In the genomic region with DNA sequence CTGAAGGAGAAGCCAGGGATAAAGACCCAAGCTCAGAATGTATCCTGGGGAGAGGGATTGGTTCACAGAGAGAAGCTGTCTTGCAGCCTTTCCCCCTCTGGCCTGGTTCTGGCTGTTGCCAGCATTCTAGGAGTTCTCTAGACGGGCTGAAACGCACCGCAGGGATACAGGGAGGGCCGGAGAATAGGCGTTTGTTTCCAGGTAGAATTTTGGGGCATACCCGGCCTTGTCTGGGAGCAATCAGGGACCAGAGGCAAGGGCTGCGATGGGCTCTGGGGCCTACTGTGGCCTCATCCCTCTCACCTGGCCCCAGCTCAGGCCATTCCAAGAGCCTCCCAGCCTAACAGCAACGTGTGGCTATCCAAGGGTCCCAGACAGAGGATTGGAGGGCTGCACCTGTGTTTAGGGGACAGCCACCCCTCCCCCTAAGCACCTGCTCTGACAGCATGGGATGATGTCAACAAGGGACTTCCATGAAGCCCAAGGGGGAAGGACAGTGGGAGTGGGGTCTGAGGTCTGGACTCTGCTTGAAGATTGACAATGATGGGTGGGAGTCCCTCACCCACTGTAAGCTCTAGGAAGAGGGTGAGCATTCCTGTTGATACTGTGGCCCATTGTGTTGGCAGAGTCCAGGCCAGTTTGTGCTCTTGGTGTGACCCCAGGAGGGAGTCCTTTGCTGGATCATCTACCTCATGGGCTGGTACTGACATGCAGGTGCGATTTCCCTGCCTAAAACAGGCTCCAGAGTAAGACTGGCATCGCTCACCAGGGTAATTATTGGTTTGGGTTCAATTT, we compare ENCODE assay signal across 12 cellular contexts. TPM values are rescaled to one million over a fixed set of nuclear protein-coding genes. Genes with fewer than 3 reads are reported as not detected.
DNase-seq lines count a peak whose midpoint lies in the region; ATAC-seq and TF ChIP-seq lines count a peak whose summit lies in the region.
"Had no signal": no experiment of that assay in that cellular context is flagged by ENCODE, and none has a peak within 500 bp of the region (broad histone marks: within the 10 kb centered on the region; RNA-seq: fewer than 3 reads in every experiment).

No MANE protein-coding gene starts in this region.

- H3K36me3 ChIP-seq in left ventricle myocardium inferior: no peaks in the 10 kb centered on the region
- H3K36me3 ChIP-seq in neural progenitor cell: no peaks in the 10 kb centered on the region
- H3K36me3 ChIP-seq in vagina: no peaks in the 10 kb centered on the region
- H3K36me3 ChIP-seq in PC-9 (ENCODE audit: low read depth): no peaks in the 10 kb centered on the region

- peaks cover 60% of the 10 kb centered on the region for H3K4me1 ChIP-seq in left ventricle myocardium inferior
- peaks cover 4% of the 10 kb centered on the region for H3K4me1 ChIP-seq in neural progenitor cell
- H3K4me1 ChIP-seq in vagina: peaks cover 42% of the 10 kb centered on the region
- H3K4me1 ChIP-seq in PC-9 (replicated peaks; ENCODE audit: insufficient read depth): no peaks in the 10 kb centered on the region
- H3K4me1 ChIP-seq: Caco-2 had no signal

- intact Hi-C loops in left ventricle myocardium inferior (cut with micrococcal nuclease) (loop anchor here (2.0 kb wide), 1 partner anchor 57 kb away; no protein-coding TSS in a partner anchor), Right ventricle myocardium superior (cut with DNase I) (loop anchor here (5.0 kb wide), 1 partner anchor 38 kb away; no protein-coding TSS in a partner anchor), vagina (cut with DNase I) (loop anchor here (5.0 kb wide), 1 partner anchor 38 kb away; no protein-coding TSS in a partner anchor), PC-9 (cut with micrococcal nuclease; ENCODE audit: unreplicated experiment) (loop anchor here (2.0 kb wide), 1 partner anchor 57 kb away; no protein-coding TSS in a partner anchor)

- H3F3A ChIP-seq in neural progenitor cell (ENCODE audit: low read depth) (no peaks in the 10 kb centered on the region), PC-9 (ENCODE audit: insufficient read depth, low read depth) (no peaks in the 10 kb centered on the region)

- peaks cover 2% of the 10 kb centered on the region for H3K36me3 Mint-ChIP-seq in chondrocyte (ENCODE audit: low read depth)
- no peaks in the 10 kb centered on the region for H3K36me3 Mint-ChIP-seq in neural progenitor cell
- H3K36me3 Mint-ChIP-seq: CD4-positive, CD25-positive, alpha-beta regulatory T cell had no signal

- H3K4me1 Mint-ChIP-seq in chondrocyte (ENCODE audit: low read depth) (peaks cover 13% of the 10 kb centered on the region), neural progenitor cell (peaks cover 36% of the 10 kb centered on the region)

- no peak for DNase-seq in left ventricle myocardium inferior
- DNase-seq in Right ventricle myocardium superior: no peak
- DNase-seq in chondrocyte (ENCODE audit: low spot score): peak; percentile 40
- no peak for DNase-seq in neural progenitor cell (ENCODE audit: low spot score)
- peak; percentile 79 to 85 for DNase-seq in vagina (ENCODE audit: extremely low spot score in 2 of 2)
- DNase-seq in T1000 (lab: John Stamatoyannopoulos, UW): no peak
- no peak for DNase-seq in PC-9
- DNase-seq: NCI-H1417 treated with DMSO at 0.1 percent for 48 hours, NCI-H2171 had no signal

- H2AFZ ChIP-seq in neural progenitor cell (replicated peaks): no peak overlapping the region
- H2AFZ ChIP-seq in PC-9: no peak overlapping the region

- no peaks in the 10 kb centered on the region for H3K9me2 ChIP-seq in PC-9 (ENCODE audit: insufficient read depth)

- H3K4me2 ChIP-seq in neural progenitor cell: no peak overlapping the region
- H3K4me2 ChIP-seq in PC-9: no peak overlapping the region

- H4K20me1 ChIP-seq in neural progenitor cell (ENCODE audit: low read depth): no peaks in the 10 kb centered on the region
- H4K20me1 ChIP-seq in PC-9 (ENCODE audit: insufficient read depth): no peaks in the 10 kb centered on the region

- no peak for TF ChIP-seq POLR2A in vagina (IDR thresholded peaks at IDR 0.05)

- no peak overlapping the region for H3K4me3 Mint-ChIP-seq in chondrocyte (ENCODE audit: unreplicated experiment)
- H3K4me3 Mint-ChIP-seq in neural progenitor cell: no peak overlapping the region

- CTCF ChIA-PET in PC-9 (lab: Charles Lee): interaction anchor here (0.5 to 1.4 kb wide), 6 partner anchors 27 to 628 kb away, joined by 3 to 10 read pairs (median 4); no protein-coding TSS in a partner anchor

- no peak for ATAC-seq in Right ventricle myocardium superior (ENCODE audit: poor library complexity)
- ATAC-seq in HG02884 (IDR thresholded peaks at IDR 0.05; ENCODE audit: unreplicated experiment): no peak

- H3K27ac Mint-ChIP-seq in chondrocyte (ENCODE audit: unreplicated experiment) (no peak overlapping the region), neural progenitor cell (peak overlapping the region; percentile 77)

- H3K27ac ChIP-seq in left ventricle myocardium inferior (replicated peaks) (peak overlapping the region; percentile 43), neural progenitor cell (no peak overlapping the region), vagina (peak overlapping the region; percentile 74), PC-9 (no peak overlapping the region)

- peaks cover 17% of the 10 kb centered on the region for H3K27me3 ChIP-seq in left ventricle myocardium inferior (ENCODE audit: low read depth)
- peaks cover 18% of the 10 kb centered on the region for H3K27me3 ChIP-seq in neural progenitor cell
- H3K27me3 ChIP-seq in vagina: no peaks in the 10 kb centered on the region
- 0 out of 2 replicates have a peak, but pooled peaks cover 5% of the 10 kb centered on the region for H3K27me3 ChIP-seq in PC-9 (ENCODE audit: insufficient read depth, low read depth)

- TF ChIP-seq CTCF in left ventricle myocardium inferior (IDR thresholded peaks at IDR 0.05; ENCODE audit: borderline replicate concordance): no peak
- TF ChIP-seq CTCF in chondrocyte (IDR thresholded peaks at IDR 0.05): no peak
- TF ChIP-seq CTCF in neural progenitor cell (IDR thresholded peaks at IDR 0.05): no peak
- no peak for TF ChIP-seq CTCF in vagina (IDR thresholded peaks at IDR 0.05)
- TF ChIP-seq CTCF in PC-9 (conservative IDR thresholded peaks at IDR 0.05): no peak

- H3K4me3 ChIP-seq in left ventricle myocardium inferior: no peak overlapping the region
- H3K4me3 ChIP-seq in neural progenitor cell: no peak overlapping the region
- H3K4me3 ChIP-seq in vagina: no peak overlapping the region
- no peak overlapping the region for H3K4me3 ChIP-seq in PC-9

- H3K27me3 Mint-ChIP-seq in chondrocyte (ENCODE audit: low read depth) (peaks cover 45% of the 10 kb centered on the region), neural progenitor cell (ENCODE audit: insufficient read depth, low read depth) (peaks cover 5% of the 10 kb centered on the region)

- H3K9me3 Mint-ChIP-seq in chondrocyte (ENCODE audit: low read depth): no peaks in the 10 kb centered on the region
- H3K9me3 Mint-ChIP-seq in neural progenitor cell: peaks cover 3% of the 10 kb centered on the region

- no TSS peak for BruUV-seq in PC-9 (replicated peaks; lab: Mats Ljungman, UMichigan)

- H3K9ac ChIP-seq in neural progenitor cell: no peak overlapping the region

- no peaks in the 10 kb centered on the region for H3K79me2 ChIP-seq in neural progenitor cell (ENCODE audit: low read depth)
- no peaks in the 10 kb centered on the region for H3K79me2 ChIP-seq in PC-9 (ENCODE audit: low read depth)

- no peaks in the 10 kb centered on the region for H3K9me3 ChIP-seq in left ventricle myocardium inferior (replicated peaks)
- no peaks in the 10 kb centered on the region for H3K9me3 ChIP-seq in neural progenitor cell (ENCODE audit: low read depth)
- no peaks in the 10 kb centered on the region for H3K9me3 ChIP-seq in vagina
- H3K9me3 ChIP-seq in PC-9 (ENCODE audit: insufficient read depth, low read depth): no peaks in the 10 kb centered on the region
- H3K9me3 ChIP-seq: Caco-2 had no signal

- POLR2A ChIA-PET in PC-9 (lab: Charles Lee; ENCODE audit: unreplicated experiment): interaction anchor here (0.6 kb wide), 1 partner anchor 577 kb away, joined by 6 read pairs; no protein-coding TSS in a partner anchor

RNA-seq across cellular contexts. Expression of gene EIF3F, which starts 46.9 kb away (rescaled TPM):
- total RNA-seq in left ventricle myocardium inferior (151 TPM), Right ventricle myocardium superior (137 TPM), chondrocyte (208 to 225 TPM (median 219 TPM) in 3 replicates), neural progenitor cell (ENCODE audit: low replicate concordance) (257 and 355 TPM in 2 replicates), vagina (336 TPM), PC-9 (2021) (191 and 195 TPM in 2 replicates)

RNA-seq across cellular contexts. Expression of gene TUB, which starts 47.0 kb away (rescaled TPM):
- 22.8 TPM for total RNA-seq in left ventricle myocardium inferior
- total RNA-seq in Right ventricle myocardium superior: 20.5 TPM
- 14.1 to 17.2 TPM (median 14.3 TPM) in 3 replicates for total RNA-seq in chondrocyte
- 28.7 and 41.3 TPM in 2 replicates for total RNA-seq in neural progenitor cell (ENCODE audit: low replicate concordance)
- total RNA-seq in vagina: 13.5 TPM
- total RNA-seq in PC-9 (2021): not detected in 2 replicates
- total RNA-seq: Caco-2 had no signal

Comparison
In these comparisons a context has a peak if more than half of its experiments do, and no peak if none do; other contexts are left out.
1. DNase-seq: peak in chondrocyte (single experiment) and vagina (2 of 2); none in left ventricle myocardium inferior (single experiment), Right ventricle myocardium superior (single experiment), neural progenitor cell (single experiment), T1000 (single experiment) and PC-9 (0 of 2).
2. H3K27ac ChIP-seq: peak in left ventricle myocardium inferior (single experiment) and vagina (single experiment); none in neural progenitor cell (single experiment) and PC-9 (single experiment).
3. RNA of gene TUB, which starts 47.0 kb away (total RNA-seq): 28.7 to 41.3 TPM in neural progenitor cell, 22.8 TPM in left ventricle myocardium inferior (single experiment), 20.5 TPM in Right ventricle myocardium superior (single experiment), 14.1 to 17.2 TPM in chondrocyte and 13.5 TPM in vagina (single experiment); not detected in PC-9; every median in the first group is over 10 times any median in the second.